Comparison of ENCODE assay signal across 1 cellular context in the genomic region with DNA sequence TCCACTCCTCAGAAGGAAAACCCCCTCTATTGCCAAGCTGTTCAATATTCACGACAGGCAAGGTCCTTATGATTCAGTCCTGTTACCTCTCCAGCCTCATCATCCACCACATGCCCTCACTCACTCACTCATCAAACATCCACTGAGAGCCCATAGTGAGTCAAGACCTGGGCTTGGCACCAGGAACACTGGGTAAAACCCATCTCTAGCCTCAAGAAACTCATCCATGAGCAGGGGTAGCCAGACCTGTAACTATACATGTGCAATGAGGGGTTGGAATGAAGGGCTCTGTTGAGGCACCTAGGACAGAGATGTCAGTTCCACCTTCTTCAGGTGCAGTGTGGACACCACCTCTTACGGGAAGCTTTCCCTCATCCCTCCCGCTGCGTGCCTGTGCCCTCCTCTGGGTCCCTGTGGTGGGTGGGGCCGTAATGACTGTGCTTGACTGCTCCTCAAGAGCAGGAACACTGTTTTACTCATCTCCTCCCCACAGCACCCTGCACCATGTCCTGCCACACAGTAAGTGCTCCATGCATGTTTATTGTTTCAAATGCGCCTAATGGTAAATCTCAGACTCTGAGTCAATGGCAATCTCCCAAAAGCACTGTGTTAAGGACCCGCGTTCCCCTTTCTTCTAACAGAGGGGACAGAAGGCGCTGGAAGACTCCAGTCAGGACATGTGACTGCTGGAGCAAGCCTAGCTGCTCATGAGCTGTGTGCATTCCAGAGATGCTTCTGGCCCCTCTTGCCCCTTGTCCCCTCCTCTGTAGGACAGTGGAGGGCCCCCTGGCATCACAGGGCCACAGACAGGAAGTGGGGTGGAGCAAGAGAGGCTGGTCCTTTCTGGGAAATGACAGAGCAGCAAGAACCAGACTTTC.
TF ChIP-seq lines count a peak whose summit lies in the region.

No MANE protein-coding gene starts in this region.

TF ChIP-seq in HepG2, 621 proteins besides CTCF, POLR2A, EP300 and RAD21 (continued from another document and continues in another):
- TF ChIP-seq, protein P1, sequence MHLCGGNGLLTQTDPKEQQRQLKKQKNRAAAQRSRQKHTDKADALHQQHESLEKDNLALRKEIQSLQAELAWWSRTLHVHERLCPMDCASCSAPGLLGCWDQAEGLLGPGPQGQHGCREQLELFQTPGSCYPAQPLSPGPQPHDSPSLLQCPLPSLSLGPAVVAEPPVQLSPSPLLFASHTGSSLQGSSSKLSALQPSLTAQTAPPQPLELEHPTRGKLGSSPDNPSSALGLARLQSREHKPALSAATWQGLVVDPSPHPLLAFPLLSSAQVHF (CRISPR knock-in tag; IDR thresholded peaks at IDR 0.05): no peak
- TF ChIP-seq JUND (CRISPR knock-in tag; IDR thresholded peaks at IDR 0.05) (no peak), SOX13 (IDR thresholded peaks at IDR 0.05) (no peak), SOX13 (CRISPR knock-in tag; conservative IDR thresholded peaks at IDR 0.05 in 1 of 2, IDR thresholded peaks at IDR 0.05 in 1 of 2) (peak in 1 of 2 experiments; percentile 51; a peak in 1 of 4 replicates), NCOA2 (CRISPR knock-in tag; IDR thresholded peaks at IDR 0.05) (peak; percentile 63), RBFOX2 (IDR thresholded peaks at IDR 0.05; ENCODE audit: low read depth, low read length) (no peak), ZNF772 (CRISPR knock-in tag; IDR thresholded peaks at IDR 0.05) (no peak), JDP2 (CRISPR knock-in tag; IDR thresholded peaks at IDR 0.05; ENCODE audit: borderline replicate concordance) (no peak), ZNF367 (CRISPR knock-in tag; IDR thresholded peaks at IDR 0.05; ENCODE audit: borderline replicate concordance) (no peak), RBM22 (optimal IDR thresholded peaks at IDR 0.05; ENCODE audit: low read length) (no peak), ZNF713 (CRISPR knock-in tag; IDR thresholded peaks at IDR 0.05) (no peak), SMARCC2 (IDR thresholded peaks at IDR 0.05) (no peak), HMG20B (CRISPR knock-in tag; conservative IDR thresholded peaks at IDR 0.05) (no peak), PHF21A (CRISPR knock-in tag; IDR thresholded peaks at IDR 0.05) (peak; percentile 36; the same call in 1 of the 2 replicates), KDM2A (CRISPR knock-in tag; IDR thresholded peaks at IDR 0.05; ENCODE audit: borderline replicate concordance, low read depth) (no peak), HDAC2 (CRISPR knock-in tag; IDR thresholded peaks at IDR 0.05) (0 out of 2 replicates have a peak, but pooled peaks have one; percentile 42), ZNF879 (CRISPR knock-in tag; IDR thresholded peaks at IDR 0.05) (no peak), ZBTB38 (CRISPR knock-in tag; IDR thresholded peaks at IDR 0.05) (peak; percentile 14; the same call in 1 of the 2 replicates), KLF15 (CRISPR knock-in tag; IDR thresholded peaks at IDR 0.05; ENCODE audit: borderline replicate concordance) (no peak), ZFP62 (CRISPR knock-in tag; IDR thresholded peaks at IDR 0.05) (no peak), PAXIP1 (CRISPR knock-in tag; conservative IDR thresholded peaks at IDR 0.05) (peak; percentile 43; the same call in 1 of the 2 replicates), FOXK1 (CRISPR knock-in tag; IDR thresholded peaks at IDR 0.05; ENCODE audit: borderline replicate concordance, low read depth) (no peak), MIER2 (CRISPR knock-in tag; IDR thresholded peaks at IDR 0.05) (no peak), SNAI1 (CRISPR knock-in tag; IDR thresholded peaks at IDR 0.05; ENCODE audit: borderline replicate concordance) (no peak), ETS1 (CRISPR knock-in tag; IDR thresholded peaks at IDR 0.05) (no peak), ZNF891 (CRISPR knock-in tag; IDR thresholded peaks at IDR 0.05) (no peak), ZNF530 (CRISPR knock-in tag; IDR thresholded peaks at IDR 0.05; ENCODE audit: low read depth) (no peak), ZFYVE20 (CRISPR knock-in tag; IDR thresholded peaks at IDR 0.05; ENCODE audit: borderline replicate concordance, low read depth) (no peak), TRIM24 (CRISPR knock-in tag; IDR thresholded peaks at IDR 0.05) (no peak), ZNF180 (CRISPR knock-in tag; IDR thresholded peaks at IDR 0.05; ENCODE audit: borderline replicate concordance, low read depth) (no peak), KLF12 (CRISPR knock-in tag; IDR thresholded peaks at IDR 0.05; ENCODE audit: borderline replicate concordance) (no peak), ZMYM3 (CRISPR knock-in tag; IDR thresholded peaks at IDR 0.05) (no peak), ZBTB37 (CRISPR knock-in tag; IDR thresholded peaks at IDR 0.05) (no peak), HINFP (CRISPR knock-in tag; IDR thresholded peaks at IDR 0.05; ENCODE audit: low read depth) (no peak), CBX5 (CRISPR knock-in tag; IDR thresholded peaks at IDR 0.05; ENCODE audit: borderline replicate concordance) (no peak), ETV5 (CRISPR knock-in tag; IDR thresholded peaks at IDR 0.05; ENCODE audit: borderline replicate concordance) (peak; percentile 79; the same call in 1 of the 2 replicates), ZNF329 (CRISPR knock-in tag; IDR thresholded peaks at IDR 0.05; ENCODE audit: low read depth) (no peak), ZNF570 (CRISPR knock-in tag; IDR thresholded peaks at IDR 0.05; ENCODE audit: borderline replicate concordance) (no peak), HMGA1 (CRISPR knock-in tag; conservative IDR thresholded peaks at IDR 0.05) (no peak), SP5 (CRISPR knock-in tag; IDR thresholded peaks at IDR 0.05; ENCODE audit: borderline replicate concordance, low read depth) (peak; percentile 55; the same call in 1 of the 2 replicates), PAF1 (CRISPR knock-in tag; IDR thresholded peaks at IDR 0.05) (no peak), KDM5A (IDR thresholded peaks at IDR 0.05; ENCODE audit: borderline replicate concordance, low read length) (no peak)
- TF ChIP-seq, protein P2, sequence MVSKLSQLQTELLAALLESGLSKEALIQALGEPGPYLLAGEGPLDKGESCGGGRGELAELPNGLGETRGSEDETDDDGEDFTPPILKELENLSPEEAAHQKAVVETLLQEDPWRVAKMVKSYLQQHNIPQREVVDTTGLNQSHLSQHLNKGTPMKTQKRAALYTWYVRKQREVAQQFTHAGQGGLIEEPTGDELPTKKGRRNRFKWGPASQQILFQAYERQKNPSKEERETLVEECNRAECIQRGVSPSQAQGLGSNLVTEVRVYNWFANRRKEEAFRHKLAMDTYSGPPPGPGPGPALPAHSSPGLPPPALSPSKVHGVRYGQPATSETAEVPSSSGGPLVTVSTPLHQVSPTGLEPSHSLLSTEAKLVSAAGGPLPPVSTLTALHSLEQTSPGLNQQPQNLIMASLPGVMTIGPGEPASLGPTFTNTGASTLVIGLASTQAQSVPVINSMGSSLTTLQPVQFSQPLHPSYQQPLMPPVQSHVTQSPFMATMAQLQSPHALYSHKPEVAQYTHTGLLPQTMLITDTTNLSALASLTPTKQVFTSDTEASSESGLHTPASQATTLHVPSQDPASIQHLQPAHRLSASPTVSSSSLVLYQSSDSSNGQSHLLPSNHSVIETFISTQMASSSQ (IDR thresholded peaks at IDR 0.05; ENCODE audit: low read depth): no peak
- TF ChIP-seq, protein P2 (CRISPR knock-in tag; IDR thresholded peaks at IDR 0.05; ENCODE audit: borderline replicate concordance): no peak
- TF ChIP-seq, protein P3, sequence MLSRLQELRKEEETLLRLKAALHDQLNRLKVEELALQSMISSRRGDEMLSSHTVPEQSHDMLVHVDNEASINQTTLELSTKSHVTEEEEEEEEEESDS (CRISPR knock-in tag; IDR thresholded peaks at IDR 0.05; ENCODE audit: borderline replicate concordance): no peak
- TF ChIP-seq, protein P4, sequence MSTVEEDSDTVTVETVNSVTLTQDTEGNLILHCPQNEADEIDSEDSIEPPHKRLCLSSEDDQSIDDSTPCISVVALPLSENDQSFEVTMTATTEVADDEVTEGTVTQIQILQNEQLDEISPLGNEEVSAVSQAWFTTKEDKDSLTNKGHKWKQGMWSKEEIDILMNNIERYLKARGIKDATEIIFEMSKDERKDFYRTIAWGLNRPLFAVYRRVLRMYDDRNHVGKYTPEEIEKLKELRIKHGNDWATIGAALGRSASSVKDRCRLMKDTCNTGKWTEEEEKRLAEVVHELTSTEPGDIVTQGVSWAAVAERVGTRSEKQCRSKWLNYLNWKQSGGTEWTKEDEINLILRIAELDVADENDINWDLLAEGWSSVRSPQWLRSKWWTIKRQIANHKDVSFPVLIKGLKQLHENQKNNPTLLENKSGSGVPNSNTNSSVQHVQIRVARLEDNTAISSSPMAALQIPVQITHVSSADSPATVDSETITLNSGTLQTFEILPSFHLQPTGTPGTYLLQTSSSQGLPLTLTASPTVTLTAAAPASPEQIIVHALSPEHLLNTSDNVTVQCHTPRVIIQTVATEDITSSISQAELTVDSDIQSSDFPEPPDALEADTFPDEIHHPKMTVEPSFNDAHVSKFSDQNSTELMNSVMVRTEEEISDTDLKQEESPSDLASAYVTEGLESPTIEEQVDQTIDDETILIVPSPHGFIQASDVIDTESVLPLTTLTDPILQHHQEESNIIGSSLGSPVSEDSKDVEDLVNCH (CRISPR knock-in tag; IDR thresholded peaks at IDR 0.05): no peak
- TF ChIP-seq, protein P5, sequence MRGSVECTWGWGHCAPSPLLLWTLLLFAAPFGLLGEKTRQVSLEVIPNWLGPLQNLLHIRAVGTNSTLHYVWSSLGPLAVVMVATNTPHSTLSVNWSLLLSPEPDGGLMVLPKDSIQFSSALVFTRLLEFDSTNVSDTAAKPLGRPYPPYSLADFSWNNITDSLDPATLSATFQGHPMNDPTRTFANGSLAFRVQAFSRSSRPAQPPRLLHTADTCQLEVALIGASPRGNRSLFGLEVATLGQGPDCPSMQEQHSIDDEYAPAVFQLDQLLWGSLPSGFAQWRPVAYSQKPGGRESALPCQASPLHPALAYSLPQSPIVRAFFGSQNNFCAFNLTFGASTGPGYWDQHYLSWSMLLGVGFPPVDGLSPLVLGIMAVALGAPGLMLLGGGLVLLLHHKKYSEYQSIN (CRISPR knock-in tag; IDR thresholded peaks at IDR 0.05; ENCODE audit: borderline replicate concordance): no peak
